1 cellular context compared by ENCODE assay signal in the genomic region with DNA sequence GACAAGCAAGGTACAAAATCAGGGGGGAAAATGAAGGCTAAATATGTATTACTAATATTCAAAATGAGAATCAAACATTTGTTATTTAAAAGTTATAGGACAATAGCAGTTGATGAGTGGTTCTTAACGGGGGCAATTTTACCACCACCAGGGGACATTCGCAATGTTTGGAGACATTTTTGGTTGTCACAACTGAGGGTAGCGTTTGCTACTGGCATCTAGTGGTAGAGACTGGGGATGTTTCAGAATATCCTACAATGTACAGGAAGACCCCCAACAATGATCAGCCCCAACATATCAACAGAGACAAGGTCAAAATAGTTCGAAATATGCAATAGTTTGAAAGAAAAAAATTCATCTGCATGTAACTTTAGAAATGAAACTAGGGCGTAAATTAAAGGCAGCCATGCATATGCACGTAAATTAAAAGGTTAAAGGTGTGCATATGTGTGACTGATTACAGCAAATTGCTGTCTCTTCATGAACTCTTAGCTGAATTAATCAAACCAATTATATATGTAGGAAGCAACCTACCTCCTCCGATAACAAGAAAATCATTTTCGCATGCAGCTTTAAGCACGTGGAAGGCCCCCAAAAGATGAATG.
TF ChIP-seq lines count a peak whose summit lies in the region.

No MANE protein-coding gene starts in this region.

TF ChIP-seq in GM23338, 12 proteins besides CTCF, POLR2A, EP300 and RAD21 (continued from another document):
- TF ChIP-seq, protein P1, sequence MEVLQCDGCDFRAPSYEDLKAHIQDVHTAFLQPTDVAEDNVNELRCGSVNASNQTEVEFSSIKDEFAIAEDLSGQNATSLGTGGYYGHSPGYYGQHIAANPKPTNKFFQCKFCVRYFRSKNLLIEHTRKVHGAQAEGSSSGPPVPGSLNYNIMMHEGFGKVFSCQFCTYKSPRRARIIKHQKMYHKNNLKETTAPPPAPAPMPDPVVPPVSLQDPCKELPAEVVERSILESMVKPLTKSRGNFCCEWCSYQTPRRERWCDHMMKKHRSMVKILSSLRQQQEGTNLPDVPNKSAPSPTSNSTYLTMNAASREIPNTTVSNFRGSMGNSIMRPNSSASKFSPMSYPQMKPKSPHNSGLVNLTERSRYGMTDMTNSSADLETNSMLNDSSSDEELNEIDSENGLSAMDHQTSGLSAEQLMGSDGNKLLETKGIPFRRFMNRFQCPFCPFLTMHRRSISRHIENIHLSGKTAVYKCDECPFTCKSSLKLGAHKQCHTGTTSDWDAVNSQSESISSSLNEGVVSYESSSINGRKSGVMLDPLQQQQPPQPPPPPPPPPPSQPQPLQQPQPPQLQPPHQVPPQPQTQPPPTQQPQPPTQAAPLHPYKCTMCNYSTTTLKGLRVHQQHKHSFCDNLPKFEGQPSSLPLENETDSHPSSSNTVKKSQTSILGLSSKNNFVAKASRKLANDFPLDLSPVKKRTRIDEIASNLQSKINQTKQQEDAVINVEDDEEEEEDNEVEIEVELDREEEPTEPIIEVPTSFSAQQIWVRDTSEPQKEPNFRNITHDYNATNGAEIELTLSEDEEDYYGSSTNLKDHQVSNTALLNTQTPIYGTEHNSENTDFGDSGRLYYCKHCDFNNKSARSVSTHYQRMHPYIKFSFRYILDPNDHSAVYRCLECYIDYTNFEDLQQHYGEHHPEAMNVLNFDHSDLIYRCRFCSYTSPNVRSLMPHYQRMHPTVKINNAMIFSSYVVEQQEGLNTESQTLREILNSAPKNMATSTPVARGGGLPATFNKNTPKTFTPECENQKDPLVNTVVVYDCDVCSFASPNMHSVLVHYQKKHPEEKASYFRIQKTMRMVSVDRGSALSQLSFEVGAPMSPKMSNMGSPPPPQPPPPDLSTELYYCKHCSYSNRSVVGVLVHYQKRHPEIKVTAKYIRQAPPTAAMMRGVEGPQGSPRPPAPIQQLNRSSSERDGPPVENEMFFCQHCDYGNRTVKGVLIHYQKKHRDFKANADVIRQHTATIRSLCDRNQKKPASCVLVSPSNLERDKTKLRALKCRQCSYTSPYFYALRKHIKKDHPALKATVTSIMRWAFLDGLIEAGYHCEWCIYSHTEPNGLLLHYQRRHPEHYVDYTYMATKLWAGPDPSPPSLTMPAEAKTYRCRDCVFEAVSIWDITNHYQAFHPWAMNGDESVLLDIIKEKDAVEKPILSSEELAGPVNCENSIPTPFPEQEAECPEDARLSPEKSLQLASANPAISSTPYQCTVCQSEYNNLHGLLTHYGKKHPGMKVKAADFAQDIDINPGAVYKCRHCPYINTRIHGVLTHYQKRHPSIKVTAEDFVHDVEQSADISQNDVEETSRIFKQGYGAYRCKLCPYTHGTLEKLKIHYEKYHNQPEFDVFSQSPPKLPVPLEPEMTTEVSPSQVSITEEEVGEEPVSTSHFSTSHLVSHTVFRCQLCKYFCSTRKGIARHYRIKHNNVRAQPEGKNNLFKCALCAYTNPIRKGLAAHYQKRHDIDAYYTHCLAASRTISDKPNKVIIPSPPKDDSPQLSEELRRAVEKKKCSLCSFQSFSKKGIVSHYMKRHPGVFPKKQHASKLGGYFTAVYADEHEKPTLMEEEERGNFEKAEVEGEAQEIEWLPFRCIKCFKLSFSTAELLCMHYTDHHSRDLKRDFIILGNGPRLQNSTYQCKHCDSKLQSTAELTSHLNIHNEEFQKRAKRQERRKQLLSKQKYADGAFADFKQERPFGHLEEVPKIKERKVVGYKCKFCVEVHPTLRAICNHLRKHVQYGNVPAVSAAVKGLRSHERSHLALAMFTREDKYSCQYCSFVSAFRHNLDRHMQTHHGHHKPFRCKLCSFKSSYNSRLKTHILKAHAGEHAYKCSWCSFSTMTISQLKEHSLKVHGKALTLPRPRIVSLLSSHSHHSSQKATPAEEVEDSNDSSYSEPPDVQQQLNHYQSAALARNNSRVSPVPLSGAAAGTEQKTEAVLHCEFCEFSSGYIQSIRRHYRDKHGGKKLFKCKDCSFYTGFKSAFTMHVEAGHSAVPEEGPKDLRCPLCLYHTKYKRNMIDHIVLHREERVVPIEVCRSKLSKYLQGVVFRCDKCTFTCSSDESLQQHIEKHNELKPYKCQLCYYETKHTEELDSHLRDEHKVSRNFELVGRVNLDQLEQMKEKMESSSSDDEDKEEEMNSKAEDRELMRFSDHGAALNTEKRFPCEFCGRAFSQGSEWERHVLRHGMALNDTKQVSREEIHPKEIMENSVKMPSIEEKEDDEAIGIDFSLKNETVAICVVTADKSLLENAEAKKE (CRISPR knock-in tag; IDR thresholded peaks at IDR 0.05): no peak
- TF ChIP-seq EZH2 (IDR thresholded peaks at IDR 0.05; ENCODE audit: low read depth, unreplicated experiment) (no peak), POLR2AphosphoS5 (IDR thresholded peaks at IDR 0.05; ENCODE audit: low read depth) (no peak), JUNB (IDR thresholded peaks at IDR 0.05; ENCODE audit: unreplicated experiment) (no peak)
